Comparison of ENCODE assay signal across 8 cellular contexts in genomic region chr13:40589285-40590109, GRCh38.
A peak's percentile ranks its signal among the peaks of the same experiment; 100 is the strongest.
DNase-seq lines count a peak whose midpoint lies in the region; ATAC-seq and TF ChIP-seq lines count a peak whose summit lies in the region.

No MANE protein-coding gene starts in this region.

- H3K4me2 ChIP-seq in OCI-LY1 (ENCODE audit: low read length), result peak overlapping the region; percentile 68

- TF ChIP-seq EP300 in tibial nerve (IDR thresholded peaks at IDR 0.05), result peak in 1 of 2 donors; percentile 58

- H3K9ac ChIP-seq in OCI-LY1 (ENCODE audit: low read length), result peak overlapping the region; percentile 39

- CTCF ChIA-PET in activated naive CD4-positive, alpha-beta T cell treated with anti-CD3 and anti-CD28 coated beads for 36 hours (lab: Charles Lee), result interaction anchor here (0.6 kb wide), 2 partner anchors 68 to 471 kb away, joined by 3 read pairs; no protein-coding TSS in a partner anchor

- no peaks in the 10 kb centered on the region for H3K9me2 ChIP-seq in OCI-LY1 (ENCODE audit: low read depth, low read length)

- H2AFZ ChIP-seq in OCI-LY1 (ENCODE audit: low read length), result no peak overlapping the region

- ATAC-seq in HG02938 (IDR thresholded peaks at IDR 0.05; ENCODE audit: unreplicated experiment) (peak; percentile 80), right lobe of liver (peak; percentile 70 to 82 (median 78))

- H3K27ac Mint-ChIP-seq in activated naive CD4-positive, alpha-beta T cell treated with anti-CD3 and anti-CD28 coated beads for 36 hours, result peak overlapping the region; percentile 79
- H3K27ac Mint-ChIP-seq in chondrocyte (ENCODE audit: unreplicated experiment), result peak overlapping the region; percentile 93

- TF ChIP-seq POLR2A in right lobe of liver (IDR thresholded peaks at IDR 0.05) (no peak), tibial nerve (IDR thresholded peaks at IDR 0.05) (no peak)

- H3K27ac ChIP-seq in OCI-LY1 (ENCODE audit: low read depth, low read length, poor library complexity, severe bottlenecking), result peak overlapping the region; percentile 90
- peak overlapping the region in 1 of 3 donors; percentile 2 for H3K27ac ChIP-seq in right lobe of liver
- H3K27ac ChIP-seq in tibial nerve, result peak overlapping the region in 3 of 4 donors; percentile 52 to 72 (median 58)

- H3K4me1 ChIP-seq in OCI-LY1 (ENCODE audit: insufficient read depth, low read length, severe bottlenecking) (peaks cover 87% of the 10 kb centered on the region), right lobe of liver (peaks cover 0 to 53% (median 20%) of the 10 kb centered on the region in 4 donors), tibial nerve (peaks cover 0 to 87% (median 71%) of the 10 kb centered on the region in 4 donors)

- no peaks in the 10 kb centered on the region for H3K27me3 Mint-ChIP-seq in activated naive CD4-positive, alpha-beta T cell treated with anti-CD3 and anti-CD28 coated beads for 36 hours (ENCODE audit: low read depth)
- no peaks in the 10 kb centered on the region for H3K27me3 Mint-ChIP-seq in chondrocyte (ENCODE audit: low read depth)

- H3K36me3 ChIP-seq in OCI-LY1 (ENCODE audit: insufficient read depth, low read length) (peaks cover 8% of the 10 kb centered on the region), right lobe of liver (no peaks in the 10 kb centered on the region), tibial nerve (no peaks in the 10 kb centered on the region)

- peaks cover 4% of the 10 kb centered on the region; the same call in 1 of the 2 replicates for H3F3A ChIP-seq in OCI-LY1 (ENCODE audit: insufficient read depth, low read length)

- peak; percentile 41 for DNase-seq in activated naive CD4-positive, alpha-beta T cell treated with anti-CD3 and anti-CD28 coated beads for 36 hours
- no peak for DNase-seq in activated naive CD4-positive, alpha-beta T cell treated with Interleukin-2 at 50 U/mL for 16 hours
- no peak for DNase-seq in chondrocyte (ENCODE audit: low spot score)
- DNase-seq in right lobe of liver, result no peak
- DNase-seq in tibial nerve (ENCODE audit: low spot score in 2 of 2), result peak in 1 of 2 donors; percentile 37
- DNase-seq in NCI-H748 treated with DMSO at 0.1 percent for 48 hours (lab: John Stamatoyannopoulos, UW), result no peak

- H3K4me3 ChIP-seq in OCI-LY1 (ENCODE audit: low read depth, low read length, poor library complexity, severe bottlenecking) (peak overlapping the region; percentile 46), right lobe of liver (no peak overlapping the region), tibial nerve (no peak overlapping the region)

- TF ChIP-seq CTCF in OCI-LY1 (IDR thresholded peaks at IDR 0.05; ENCODE audit: low read length) (no peak), chondrocyte (IDR thresholded peaks at IDR 0.05) (no peak), right lobe of liver (IDR thresholded peaks at IDR 0.05) (no peak), tibial nerve (IDR thresholded peaks at IDR 0.05) (no peak)

- H4K20me1 ChIP-seq in OCI-LY1 (ENCODE audit: insufficient read depth, low read length), result no peaks in the 10 kb centered on the region

- H3K36me3 Mint-ChIP-seq in activated naive CD4-positive, alpha-beta T cell treated with anti-CD3 and anti-CD28 coated beads for 36 hours (ENCODE audit: low read depth), result no peaks in the 10 kb centered on the region
- no peaks in the 10 kb centered on the region for H3K36me3 Mint-ChIP-seq in chondrocyte (ENCODE audit: low read depth)

- H3K79me2 ChIP-seq in OCI-LY1 (ENCODE audit: insufficient read depth, low read length), result peaks cover 99% of the 10 kb centered on the region

- H3K9me3 ChIP-seq in OCI-LY1 (ENCODE audit: low read length) (no peaks in the 10 kb centered on the region), right lobe of liver (no peaks in the 10 kb centered on the region), tibial nerve (no peaks in the 10 kb centered on the region)

- 20% methylated on average over 4 of the region's 4 CpGs for WGBS in right lobe of liver (ENCODE audit: insufficient coverage, low coverage, low lambda C conversion rate, missing lambda C conversion rate)
- WGBS in tibial nerve, 2 donors, result 19 to 25% methylated on average over 4 of the region's 4 CpGs

- H3K4me1 Mint-ChIP-seq in activated naive CD4-positive, alpha-beta T cell treated with anti-CD3 and anti-CD28 coated beads for 36 hours (ENCODE audit: low read depth), result peaks cover 92% of the 10 kb centered on the region
- H3K4me1 Mint-ChIP-seq in chondrocyte (ENCODE audit: low read depth), result peaks cover 41% of the 10 kb centered on the region

- H3K27me3 ChIP-seq in OCI-LY1 (ENCODE audit: insufficient read depth, low read length) (no peaks in the 10 kb centered on the region), right lobe of liver (no peaks in the 10 kb centered on the region), tibial nerve (no peaks in the 10 kb centered on the region)

- no peak overlapping the region for H3K4me3 Mint-ChIP-seq in activated naive CD4-positive, alpha-beta T cell treated with anti-CD3 and anti-CD28 coated beads for 36 hours
- peak overlapping the region; percentile 37 for H3K4me3 Mint-ChIP-seq in chondrocyte (ENCODE audit: unreplicated experiment)

- H3K9me3 Mint-ChIP-seq in activated naive CD4-positive, alpha-beta T cell treated with anti-CD3 and anti-CD28 coated beads for 36 hours, result no peaks in the 10 kb centered on the region
- no peaks in the 10 kb centered on the region for H3K9me3 Mint-ChIP-seq in chondrocyte (ENCODE audit: low read depth)

- intact Hi-C loops in activated naive CD4-positive, alpha-beta T cell treated with anti-CD3 and anti-CD28 coated beads for 36 hours (cut with micrococcal nuclease), result loop anchor here (1.0 kb wide), 1 partner anchor 10 kb away; no protein-coding TSS in a partner anchor
- intact Hi-C loops in right lobe of liver (cut with DNase I), result no loop called here
